7 cellular contexts compared by ENCODE assay signal in the genomic region with DNA sequence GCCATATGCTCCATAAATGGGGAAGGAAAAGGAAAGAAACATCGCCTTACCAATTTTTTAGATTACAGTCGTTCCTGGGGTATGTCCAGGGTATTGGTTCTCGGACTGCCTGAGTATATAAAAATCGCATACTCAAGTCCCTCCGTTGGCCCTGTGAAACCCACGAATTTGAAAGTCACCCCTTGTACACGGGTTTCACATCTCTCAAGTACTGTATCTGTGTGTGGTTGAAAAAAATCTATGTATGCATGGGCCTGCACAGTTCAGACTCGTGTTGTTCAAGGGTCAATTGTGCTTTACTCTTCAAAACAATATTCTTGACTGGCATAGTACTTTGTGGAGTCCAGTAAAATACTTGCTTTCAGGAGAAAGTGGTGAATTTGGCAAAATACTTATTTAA.
"Had no signal": no experiment of that assay in that cellular context is flagged by ENCODE, and none has a peak within 500 bp of the region (broad histone marks: within the 10 kb centered on the region; RNA-seq: fewer than 3 reads in every experiment).

No MANE protein-coding gene starts in this region.

- H3K4me3 ChIP-seq: GM23248, K562 had no signal

- H3K9ac ChIP-seq: GM23248 had no signal

- H3K4me3 Mint-ChIP-seq: H9 had no signal

- FAIRE-seq: HTR-8/SVneo, K562 had no signal

- H2AFZ ChIP-seq: GM23248 had no signal

- H3K27ac ChIP-seq: GM23248 had no signal

- DNase-seq: GM23248, GOT3, H9, HCEC 1CT, IMR-90 had no signal

- H3K27ac Mint-ChIP-seq: H9 had no signal

- H3K9me3 Mint-ChIP-seq: H9 had no signal
